ENCODE assay signal across 23 cellular contexts in the genomic region with DNA sequence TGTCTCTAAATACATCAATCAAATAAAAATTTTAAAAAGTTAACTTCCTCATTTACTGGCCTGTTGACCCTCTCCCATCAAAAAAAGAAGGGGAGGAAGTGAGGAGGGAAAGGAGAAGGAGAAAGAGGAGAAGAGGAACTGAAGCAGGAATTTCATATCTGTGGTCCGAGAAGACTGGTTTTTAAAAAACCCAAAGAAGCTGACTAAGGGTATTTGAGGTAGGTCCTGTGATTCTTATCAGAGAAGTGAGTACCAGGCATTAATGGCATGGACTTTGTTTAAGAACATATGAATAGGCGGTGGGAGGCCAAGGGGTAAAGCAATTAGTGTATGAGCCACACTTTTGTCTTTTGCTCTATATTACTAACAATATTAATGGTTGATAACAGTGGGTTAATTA. TPM values are rescaled to one million over a fixed set of nuclear protein-coding genes. Genes with fewer than 3 reads are reported as not detected.
DNase-seq lines count a peak whose midpoint lies in the region; ATAC-seq and TF ChIP-seq lines count a peak whose summit lies in the region.
"Had no signal": no experiment of that assay in that cellular context is flagged by ENCODE, and none has a peak within 500 bp of the region (broad histone marks: within the 10 kb centered on the region; RNA-seq: fewer than 3 reads in every experiment).

No MANE protein-coding gene starts in this region.

- 88% methylated on average over 1 of the region's 2 CpGs; no CpG with 5 or more reads in 1 of the 2 experiments for WGBS in IMR-90 (ENCODE audit: extremely low coverage in 2 of 2, insufficient read length in 1 of 2), 2 experiments
- WGBS in mesenchymal stem cell: 88% methylated on average over 1 of the region's 2 CpGs

- H3K4me1 Mint-ChIP-seq in naive thymus-derived CD8-positive, alpha-beta T cell: peaks cover 3 to 20% (median 11%) of the 10 kb centered on the region in 4 donors

- H2BK15ac ChIP-seq in IMR-90 (ENCODE audit: low read depth, low read length): no peak overlapping the region
- no peak overlapping the region for H2BK15ac ChIP-seq in mesenchymal stem cell (ENCODE audit: low read depth, poor library complexity, severe bottlenecking)

- peak overlapping the region in 5 of 10 donors; percentile 9 to 61 (median 25) for H3K27ac Mint-ChIP-seq in naive thymus-derived CD8-positive, alpha-beta T cell
- H3K27ac Mint-ChIP-seq: activated T-helper 2 cell treated with anti-CD3 and anti-CD28 coated beads, Interferon-gamma antibody, Interleukin-2, Interleukin-4, amounts not matched to agents 10 μg/mL and 5 μg/mL and 100 μg/mL, durations not matched to agents 14 hours and 24 hours and 36 hours; memory B cell had no signal

- H3K9me1 ChIP-seq in IMR-90 (ENCODE audit: insufficient read depth, low read length): peaks cover 18% of the 10 kb centered on the region

- no peak for TF ChIP-seq RAD21 in IMR-90 (IDR thresholded peaks at IDR 0.05; ENCODE audit: low read length)

- H3K27ac ChIP-seq in BLaER1: no peak overlapping the region
- H3K27ac ChIP-seq in IMR-90 (ENCODE audit: insufficient read depth, low read length): no peak overlapping the region
- peak overlapping the region; percentile 44 for H3K27ac ChIP-seq in caudate nucleus (ENCODE audit: low read depth, low read length)
- no peak overlapping the region for H3K27ac ChIP-seq in mesenchymal stem cell (ENCODE audit: low read length, poor library complexity, severe bottlenecking)
- H3K27ac ChIP-seq: KMS-11 had no signal

- TF ChIP-seq POLR2A in IMR-90 (IDR thresholded peaks at IDR 0.05; ENCODE audit: low read depth, low read length): no peak

- no peak overlapping the region for H4K5ac ChIP-seq in IMR-90 (ENCODE audit: low read depth, low read length)

- no peak overlapping the region for H4K8ac ChIP-seq in IMR-90 (ENCODE audit: low read depth in 2 of 2, low read length in 2 of 2)
- H4K8ac ChIP-seq in mesenchymal stem cell (ENCODE audit: low read length): no peak overlapping the region

- H3K14ac ChIP-seq in IMR-90 (replicated peaks; ENCODE audit: low read depth, low read length): no peak overlapping the region
- H3K14ac ChIP-seq in mesenchymal stem cell (ENCODE audit: low read length in 2 of 2): no peak overlapping the region

- no TSS peak for BruUV-seq in IMR-90 (replicated peaks; lab: Mats Ljungman, UMichigan)

- H3K27me3 Mint-ChIP-seq in naive thymus-derived CD8-positive, alpha-beta T cell: peaks cover 0 to 9% (median 7%) of the 10 kb centered on the region in 5 donors
- H3K27me3 Mint-ChIP-seq: memory B cell had no signal

- no peak overlapping the region for H2BK12ac ChIP-seq in mesenchymal stem cell (ENCODE audit: low read length in 2 of 2)

- H3K9ac ChIP-seq in BLaER1 (no peak overlapping the region), IMR-90 (ENCODE audit: low read depth, low read length) (no peak overlapping the region), mesenchymal stem cell (ENCODE audit: low read length) (no peak overlapping the region)
- H3K9ac ChIP-seq: KMS-11 had no signal

- POLR2A ChIA-PET in IMR-90 (lab: Charles Lee; ENCODE audit: unreplicated experiment): no interaction called here
- POLR2A ChIA-PET in naive thymus-derived CD8-positive, alpha-beta T cell (lab: Charles Lee): interaction anchor here (1.2 kb wide), 1 partner anchor 12 kb away, joined by 5 read pairs; no protein-coding TSS in a partner anchor

- H3K23ac ChIP-seq in IMR-90 (ENCODE audit: low read depth, low read length): no peak overlapping the region
- no peak overlapping the region for H3K23ac ChIP-seq in mesenchymal stem cell (ENCODE audit: low read length in 2 of 2)

- in situ Hi-C loops in IMR-90 (cut with MboI; ENCODE audit: low sequenced_read_pairs): no loop called here

- ATAC-seq in IMR-90 (ENCODE audit: low read depth): no peak
- ATAC-seq in naive thymus-derived CD8-positive, alpha-beta T cell: no peak
- no peak for ATAC-seq in HG03025 (IDR thresholded peaks at IDR 0.05; ENCODE audit: low FRiP score, unreplicated experiment)
- no peak for ATAC-seq in HG03442 (IDR thresholded peaks at IDR 0.05; ENCODE audit: unreplicated experiment)
- ATAC-seq in GM19455 (IDR thresholded peaks at IDR 0.05; ENCODE audit: unreplicated experiment): no peak
- ATAC-seq: activated CD4-positive, CD25-positive, alpha-beta regulatory T cell treated with anti-CD3 and anti-CD28 coated beads, Interleukin-2, amount 50 U/mL, for 24 hours had no signal

- CTCF ChIA-PET in IMR-90 (lab: Yijun Ruan, JAX): no interaction called here

- no peaks in the 10 kb centered on the region for H3K9me3 Mint-ChIP-seq in naive thymus-derived CD8-positive, alpha-beta T cell
- H3K9me3 Mint-ChIP-seq: activated T-helper 2 cell treated with anti-CD3 and anti-CD28 coated beads, Interferon-gamma antibody, Interleukin-2, Interleukin-4, amounts not matched to agents 10 μg/mL and 5 μg/mL and 100 μg/mL, durations not matched to agents 14 hours and 24 hours and 36 hours; memory B cell had no signal

- TF ChIP-seq CTCF in IMR-90 (conservative IDR thresholded peaks at IDR 0.05; ENCODE audit: low read depth, low read length): no peak

- H2BK5ac ChIP-seq in IMR-90 (ENCODE audit: low read depth, low read length, poor library complexity, severe bottlenecking): no peak overlapping the region
- no peak overlapping the region for H2BK5ac ChIP-seq in mesenchymal stem cell (ENCODE audit: low read depth, low read length, poor library complexity, severe bottlenecking)

- H3K36me3 ChIP-seq in BLaER1 (peaks cover 15% of the 10 kb centered on the region), IMR-90 (ENCODE audit: control insufficient read depth, insufficient read depth, low read length) (peaks cover 7% of the 10 kb centered on the region), mesenchymal stem cell (ENCODE audit: control insufficient read depth in 1 of 2, insufficient read depth in 2 of 2, low read depth in 1 of 2, low read length in 2 of 2) (peaks cover 6 to 40% of the 10 kb centered on the region in 2 experiments)
- H3K36me3 ChIP-seq: transverse colon had no signal

- H3K4me3 ChIP-seq in BLaER1 (no peak overlapping the region), IMR-90 (ENCODE audit: insufficient read depth, low read depth, low read length) (no peak overlapping the region), mesenchymal stem cell (ENCODE audit: insufficient read depth in 1 of 2, low read depth in 1 of 2, low read length in 2 of 2) (no peak overlapping the region)
- H3K4me3 ChIP-seq: HAP-1, transverse colon had no signal

- H2AK5ac ChIP-seq in IMR-90 (ENCODE audit: low read depth, low read length) (no peak overlapping the region), mesenchymal stem cell (ENCODE audit: low read length, severe bottlenecking) (no peak overlapping the region)

- no peak overlapping the region for H3K18ac ChIP-seq in IMR-90 (ENCODE audit: low read depth, low read length)
- no peak overlapping the region for H3K18ac ChIP-seq in mesenchymal stem cell (ENCODE audit: low read depth in 1 of 2, low read length in 2 of 2)

- H3K4ac ChIP-seq in IMR-90 (ENCODE audit: low read depth, low read length): no peak overlapping the region
- no peak overlapping the region for H3K4ac ChIP-seq in mesenchymal stem cell (ENCODE audit: low read depth in 1 of 2, low read length in 2 of 2)

- intact Hi-C loops in IMR-90 (cut with micrococcal nuclease): loop anchor here (10.0 kb wide), 1 partner anchor 141 kb away; no protein-coding TSS in a partner anchor

- no peak overlapping the region for H4K91ac ChIP-seq in IMR-90 (ENCODE audit: insufficient read depth, low read depth, low read length)
- H4K91ac ChIP-seq in mesenchymal stem cell (ENCODE audit: low read length): no peak overlapping the region

- no peak overlapping the region for H2BK20ac ChIP-seq in IMR-90 (ENCODE audit: low read depth, low read length)

- H3K4me2 ChIP-seq in BLaER1 (peak overlapping the region; percentile 19; the same call in 1 of the 2 replicates), IMR-90 (ENCODE audit: low read depth, low read length) (no peak overlapping the region), mesenchymal stem cell (ENCODE audit: low read length, poor library complexity, severe bottlenecking) (no peak overlapping the region)
- H3K4me2 ChIP-seq: KMS-11 had no signal

- H4K20me1 ChIP-seq in BLaER1 (no peaks in the 10 kb centered on the region), IMR-90 (ENCODE audit: insufficient read depth, low read length) (no peaks in the 10 kb centered on the region)

- H2BK120ac ChIP-seq in IMR-90 (ENCODE audit: low read depth, low read length) (no peak overlapping the region), mesenchymal stem cell (ENCODE audit: low read depth, low read length) (no peak overlapping the region)

- no peak overlapping the region for H2AK9ac ChIP-seq in IMR-90 (replicated peaks; ENCODE audit: low read depth, low read length, poor library complexity)

- H3K36me3 Mint-ChIP-seq in naive thymus-derived CD8-positive, alpha-beta T cell: no peaks in the 10 kb centered on the region
- H3K36me3 Mint-ChIP-seq: memory B cell had no signal

- DNase-seq in IMR-90 (no peak), caudate nucleus (lab: John Stamatoyannopoulos, UW) (no peak), mesenchymal stem cell (no peak)
- no peak for DNase-seq in naive thymus-derived CD8-positive, alpha-beta T cell
- DNase-seq: adrenal gland; central memory CD4-positive, alpha-beta T cell; NCI-H1105 treated with DMSO at 0.1 percent for 48 hours; NCI-H774; stimulated activated naive CD4-positive, alpha-beta T cell; T-helper 9 cell; transverse colon had no signal

- H3K56ac ChIP-seq in IMR-90 (ENCODE audit: extremely low read depth, insufficient read depth, low read length): no peak overlapping the region

- H3K4me1 ChIP-seq in BLaER1: peaks cover 30% of the 10 kb centered on the region
- peaks cover 3% of the 10 kb centered on the region for H3K4me1 ChIP-seq in IMR-90 (ENCODE audit: control insufficient read depth, insufficient read depth, low read length)
- H3K4me1 ChIP-seq in mesenchymal stem cell (ENCODE audit: control insufficient read depth, insufficient read depth, low read depth, low read length): peaks cover 22% of the 10 kb centered on the region

- H3K27me3 ChIP-seq in BLaER1 (no peaks in the 10 kb centered on the region; the same call in 1 of the 2 replicates), IMR-90 (ENCODE audit: control insufficient read depth, insufficient read depth, low read length) (0 out of 2 replicates have a peak, but pooled peaks cover 2% of the 10 kb centered on the region), mesenchymal stem cell (ENCODE audit: control insufficient read depth in 1 of 2, insufficient read depth in 1 of 2, low read length in 2 of 2) (peaks cover 0 to 5% of the 10 kb centered on the region in 2 experiments)
- H3K27me3 ChIP-seq: adrenal gland, transverse colon had no signal

- H2AFZ ChIP-seq in IMR-90 (replicated peaks; ENCODE audit: low read length, poor library complexity) (no peak overlapping the region), mesenchymal stem cell (ENCODE audit: low read depth, low read length) (no peak overlapping the region)

- dilution Hi-C loops in IMR-90 (cut with HindIII; ENCODE audit: low sequenced_read_pairs, unreplicated experiment): no loop called here

- H3K9me3 ChIP-seq in BLaER1 (no peaks in the 10 kb centered on the region), IMR-90 (ENCODE audit: control insufficient read depth, insufficient read depth, low read length) (no peaks in the 10 kb centered on the region), mesenchymal stem cell (ENCODE audit: control insufficient read depth, low read length) (no peaks in the 10 kb centered on the region)
- H3K9me3 ChIP-seq: adrenal gland, HAP-1, transverse colon had no signal

- peak overlapping the region; percentile 9 to 83 (median 60) for H3K4me3 Mint-ChIP-seq in naive thymus-derived CD8-positive, alpha-beta T cell

- H3K79me1 ChIP-seq in IMR-90 (ENCODE audit: low read depth in 1 of 2, low read length in 2 of 2) (no peaks in the 10 kb centered on the region), mesenchymal stem cell (replicated peaks; ENCODE audit: low read length, poor library complexity, severe bottlenecking) (no peaks in the 10 kb centered on the region)

RNA-seq across cellular contexts. Expression of a gene that starts 2.0 kb away (rescaled TPM):
- 2.7 and 2.8 TPM in 2 replicates for total RNA-seq in IMR-90 (2012; rRNA removed)
- 3.9 and 4.0 TPM in 2 replicates for polyA plus RNA-seq in IMR-90 (2012; rRNA removed)
- polyA plus RNA-seq in IMR-90 (2012; cell fraction: cytosol; rRNA removed): 2.6 and 3.0 TPM in 2 replicates
- polyA plus RNA-seq in IMR-90 (2012; cell fraction: nucleus; rRNA removed; ENCODE audit: low replicate concordance): 5.3 and 6.3 TPM in 2 replicates
- 1 to 10 TPM; 3.2 to 3.8 TPM for total RNA-seq in naive thymus-derived CD8-positive, alpha-beta T cell
- 1 to 10 TPM; 1.0 to 2.7 (median 1.9) TPM for polyA plus RNA-seq in naive thymus-derived CD8-positive, alpha-beta T cell
- polyA plus RNA-seq in mesenchymal stem cell (2013, experiment 1 of 2): 3.4 TPM
- 3.4 TPM for polyA plus RNA-seq in mesenchymal stem cell (2013, experiment 2 of 2)

RNA-seq across cellular contexts. Expression of a gene that starts 32.5 kb away (rescaled TPM):
- total RNA-seq in IMR-90 (2012; rRNA removed): 2.5 and 3.4 TPM in 2 replicates
- polyA plus RNA-seq in IMR-90 (2012; rRNA removed): 10.3 and 11.4 TPM in 2 replicates
- 2.3 and 9.3 TPM in 2 replicates for polyA plus RNA-seq in IMR-90 (2012; cell fraction: cytosol; rRNA removed)
- 28.6 and 45.7 TPM in 2 replicates for polyA plus RNA-seq in IMR-90 (2012; cell fraction: nucleus; rRNA removed; ENCODE audit: low replicate concordance)
- 10 to 100 TPM; 31.9 to 33.2 TPM for total RNA-seq in naive thymus-derived CD8-positive, alpha-beta T cell
- polyA plus RNA-seq in naive thymus-derived CD8-positive, alpha-beta T cell: 1 to 10 TPM; 5.3 to 8.4 (median 7.0) TPM
- 4.1 TPM for polyA plus RNA-seq in mesenchymal stem cell (2013, experiment 1 of 2)
- 3.9 TPM for polyA plus RNA-seq in mesenchymal stem cell (2013, experiment 2 of 2)

RNA-seq across cellular contexts. Expression of a gene that starts 33.9 kb away (rescaled TPM):
- total RNA-seq in IMR-90 (2012; rRNA removed): under 0.01 and 0.18 TPM in 2 replicates
- polyA plus RNA-seq in IMR-90 (2012; rRNA removed): 0.89 and 1.0 TPM in 2 replicates
- polyA plus RNA-seq in IMR-90 (2012; cell fraction: cytosol; rRNA removed): 0.90 and 1.4 TPM in 2 replicates
- polyA plus RNA-seq in IMR-90 (2012; cell fraction: nucleus; rRNA removed; ENCODE audit: low replicate concordance): 3.0 and 4.8 TPM in 2 replicates
- under 1 TPM in 1 of 2 experiments, not detected in 1; 0.26 TPM for total RNA-seq in naive thymus-derived CD8-positive, alpha-beta T cell
- polyA plus RNA-seq in naive thymus-derived CD8-positive, alpha-beta T cell: not detected
- polyA plus RNA-seq in mesenchymal stem cell (2013, experiment 1 of 2): 0.76 TPM
- polyA plus RNA-seq in mesenchymal stem cell (2013, experiment 2 of 2): 0.58 TPM
- total RNA-seq: transverse colon had no signal
- polyA plus RNA-seq: keratinocyte had no signal

RNA-seq across cellular contexts. Expression of a gene that starts 39.0 kb away (rescaled TPM):
- not detected in 2 replicates for total RNA-seq in IMR-90 (2012; rRNA removed)
- polyA plus RNA-seq in IMR-90 (2012; rRNA removed): not detected in 2 replicates
- polyA plus RNA-seq in IMR-90 (2012; cell fraction: cytosol; rRNA removed): not detected in 2 replicates
- not detected in 2 replicates for polyA plus RNA-seq in IMR-90 (2012; cell fraction: nucleus; rRNA removed; ENCODE audit: low replicate concordance)
- not detected for total RNA-seq in naive thymus-derived CD8-positive, alpha-beta T cell
- not detected for polyA plus RNA-seq in naive thymus-derived CD8-positive, alpha-beta T cell
- polyA plus RNA-seq in mesenchymal stem cell (2013, experiment 1 of 2): not detected
- polyA plus RNA-seq in mesenchymal stem cell (2013, experiment 2 of 2): not detected
- total RNA-seq: activated CD8-positive, alpha-beta memory T cell treated with anti-CD3 and anti-CD28 coated beads for 36 hours; activated T-helper 2 cell treated with anti-CD3 and anti-CD28 coated beads, Interferon-gamma antibody, Interleukin-2, Interleukin-4, amounts not matched to agents 10 μg/mL and 5 μg/mL and 100 μg/mL, durations not matched to agents 14 hours and 24 hours and 36 hours; adrenal gland; transverse colon had no signal
- polyA plus RNA-seq: adrenal gland, AG04450, keratinocyte had no signal

RNA-seq across cellular contexts. Expression of a gene that starts 46.7 kb away (rescaled TPM):
- total RNA-seq in IMR-90 (2012; rRNA removed): 58.3 and 66.7 TPM in 2 replicates
- polyA plus RNA-seq in IMR-90 (2012; rRNA removed): 72.0 and 77.8 TPM in 2 replicates
- 70.5 and 80.8 TPM in 2 replicates for polyA plus RNA-seq in IMR-90 (2012; cell fraction: cytosol; rRNA removed)
- 33.1 and 46.5 TPM in 2 replicates for polyA plus RNA-seq in IMR-90 (2012; cell fraction: nucleus; rRNA removed; ENCODE audit: low replicate concordance)
- total RNA-seq in naive thymus-derived CD8-positive, alpha-beta T cell: 10 to 100 TPM; 35.4 to 37.5 TPM
- 10 to 100 TPM; 81.3 to 90.3 (median 85.6) TPM for polyA plus RNA-seq in naive thymus-derived CD8-positive, alpha-beta T cell
- 67.8 TPM for polyA plus RNA-seq in mesenchymal stem cell (2013, experiment 1 of 2)
- polyA plus RNA-seq in mesenchymal stem cell (2013, experiment 2 of 2): 67.2 TPM
